37 cellular contexts compared by ENCODE assay signal in the genomic region with DNA sequence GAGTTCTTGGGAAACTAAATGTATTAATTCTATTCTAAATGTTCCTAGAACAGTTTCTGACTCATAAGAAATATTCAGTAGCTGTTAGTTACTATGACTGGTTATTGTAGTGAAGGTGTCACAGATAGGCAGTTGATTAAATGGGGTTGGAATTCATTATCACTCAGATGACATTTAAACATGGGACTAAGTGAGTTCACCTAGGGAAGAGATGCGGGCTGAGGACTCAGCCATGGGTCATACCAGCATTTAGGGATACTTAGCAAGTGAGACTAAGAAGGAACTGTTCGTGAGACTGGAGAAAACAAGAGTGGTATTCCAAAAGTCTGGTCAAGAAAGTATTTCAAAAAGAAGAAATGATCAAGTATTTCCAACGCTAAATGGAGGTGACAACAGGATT.
"Had no signal": no experiment of that assay in that cellular context is flagged by ENCODE, and none has a peak within 500 bp of the region (broad histone marks: within the 10 kb centered on the region; RNA-seq: fewer than 3 reads in every experiment).

No MANE protein-coding gene starts in this region.

- H3K27me3 Mint-ChIP-seq: activated naive CD4-positive, alpha-beta T cell treated with anti-CD3 and anti-CD28 coated beads, Interleukin-2, amount 10 ng/mL, durations not matched to agents 7 days and 5 days; activated naive CD4-positive, alpha-beta T cell treated with anti-CD3 and anti-CD28 coated beads, Interleukin-2, amount 50 U/mL, for 24 hours; activated naive CD8-positive, alpha-beta T cell; activated naive CD8-positive, alpha-beta T cell treated with anti-CD3 and anti-CD28 coated beads for 36 hours; activated naive CD8-positive, alpha-beta T cell treated with anti-CD3 and anti-CD28 coated beads, Interleukin-2, amount 10 ng/mL, durations not matched to agents 7 days and 5 days; activated naive CD8-positive, alpha-beta T cell treated with anti-CD3 and anti-CD28 coated beads, Interleukin-2, amount 50 U/mL, for 24 hours; activated T-cell treated with anti-CD3 and anti-CD28 coated beads, Interleukin-2, amount 50 U/mL, for 24 hours; activated T-helper 17 cell treated with anti-CD3 and anti-CD28 coated beads, Interleukin-2, amount 50 U/mL, for 72 hours; brain; central memory CD8-positive, alpha-beta T cell had no signal

- H3K36me3 ChIP-seq: adrenal gland, ascending aorta, brain microvascular endothelial cell, breast epithelium, cardiac muscle cell had no signal

- H3K4me3 ChIP-seq: adrenal gland, ascending aorta, body of pancreas, breast epithelium, cardiac muscle cell had no signal

- H3K27me3 ChIP-seq: adrenal gland, ascending aorta, body of pancreas, brain microvascular endothelial cell, breast epithelium, cardiac muscle cell had no signal

- H3K27ac ChIP-seq: adrenal gland, ascending aorta, body of pancreas, brain microvascular endothelial cell, breast epithelium, cardiac muscle cell had no signal

- H3K27ac Mint-ChIP-seq: activated naive CD4-positive, alpha-beta T cell treated with anti-CD3 and anti-CD28 coated beads for 36 hours; activated naive CD4-positive, alpha-beta T cell treated with anti-CD3 and anti-CD28 coated beads, Interleukin-2, amount 10 ng/mL, durations not matched to agents 7 days and 5 days; activated naive CD4-positive, alpha-beta T cell treated with anti-CD3 and anti-CD28 coated beads, Interleukin-2, amount 50 U/mL, for 24 hours; activated naive CD4-positive, alpha-beta T cell treated with anti-CD3 and anti-CD28 coated beads, Interleukin-2, amount 50 U/mL, for 72 hours; activated naive CD8-positive, alpha-beta T cell; activated naive CD8-positive, alpha-beta T cell treated with anti-CD3 and anti-CD28 coated beads for 36 hours; activated naive CD8-positive, alpha-beta T cell treated with anti-CD3 and anti-CD28 coated beads, Interleukin-2, amount 10 ng/mL, durations not matched to agents 7 days and 5 days; activated naive CD8-positive, alpha-beta T cell treated with anti-CD3 and anti-CD28 coated beads, Interleukin-2, amount 50 U/mL, for 24 hours; activated T-cell treated with anti-CD3 and anti-CD28 coated beads, Interleukin-2, amount 50 U/mL, for 24 hours; activated T-helper 1 cell treated with anti-CD3 and anti-CD28 coated beads, Interleukin-12 subunit alpha, Interleukin-12 subunit beta, Interleukin-2, Interleukin-4 antibody, amounts not matched to agents 30 ng/mL and 10 ng/mL and 1 ng/mL, durations not matched to agents 14 hours and 24 hours and 36 hours; activated T-helper 17 cell treated with anti-CD3 and anti-CD28 coated beads, Interleukin-2, amount 50 U/mL, for 72 hours; activated T-helper 2 cell treated with anti-CD3 and anti-CD28 coated beads, Interferon-gamma antibody, Interleukin-2, Interleukin-4, amounts not matched to agents 10 μg/mL and 5 μg/mL and 100 μg/mL, durations not matched to agents 14 hours and 24 hours and 36 hours; brain had no signal

- DNase-seq: activated effector memory CD4-positive, alpha-beta T cell treated with anti-CD3 and anti-CD28 coated beads, Interleukin-2, amount 50 U/mL, for 16 hours; activated effector memory CD4-positive, alpha-beta T cell treated with Interleukin-2 at 50 U/mL for 16 hours; activated gamma-delta T cell; activated gamma-delta T cell treated with Interleukin-2 at 50 U/mL for 16 hours; activated naive CD4-positive, alpha-beta T cell; activated naive CD4-positive, alpha-beta T cell treated with anti-CD3 and anti-CD28 coated beads for 36 hours; activated naive CD4-positive, alpha-beta T cell treated with anti-CD3 and anti-CD28 coated beads, Interleukin-2, amount 10 ng/mL, durations not matched to agents 7 days and 5 days; activated naive CD4-positive, alpha-beta T cell treated with anti-CD3 and anti-CD28 coated beads, Interleukin-2, amount 50 U/mL, for 16 hours; activated naive CD4-positive, alpha-beta T cell treated with Interleukin-2 at 50 U/mL for 16 hours; activated naive CD8-positive, alpha-beta T cell treated with anti-CD3 and anti-CD28 coated beads for 36 hours; activated naive CD8-positive, alpha-beta T cell treated with anti-CD3 and anti-CD28 coated beads, Interleukin-2, amount 10 ng/mL, durations not matched to agents 7 days and 5 days; activated naive CD8-positive, alpha-beta T cell treated with anti-CD3 and anti-CD28 coated beads, Interleukin-2, amount 50 U/mL, for 24 hours; activated T-cell treated with anti-CD3 and anti-CD28 coated beads for 4 hours; activated T-cell treated with anti-CD3 and anti-CD28 coated beads, Interleukin-2, amount 50 U/mL, for 1 hour; activated T-cell treated with anti-CD3 and anti-CD28 coated beads, Interleukin-2, amount 50 U/mL, for 24 hours; activated T-cell treated with anti-CD3 and anti-CD28 coated beads, Interleukin-2, amount 50 U/mL, for 4 hours; adrenal gland; amniotic stem cell; amygdala; anterior cingulate cortex; aorta; body of pancreas; brain microvascular endothelial cell; caudate nucleus; central memory CD4-positive, alpha-beta T cell; cerebellar nuclear complex had no signal

- ATAC-seq: activated naive CD4-positive, alpha-beta T cell treated with anti-CD3 and anti-CD28 coated beads, Interleukin-2, amount 50 U/mL, for 72 hours; activated naive CD8-positive, alpha-beta T cell treated with anti-CD3 and anti-CD28 coated beads, Interleukin-2, amount 50 U/mL, for 24 hours; activated T-cell treated with anti-CD3 and anti-CD28 coated beads, Interleukin-2, amount 50 U/mL, for 4 hours; activated T-helper 17 cell treated with anti-CD3 and anti-CD28 coated beads, Interleukin-2, amount 50 U/mL, for 72 hours; body of pancreas had no signal

- H3K4me1 Mint-ChIP-seq: activated naive CD4-positive, alpha-beta T cell treated with anti-CD3 and anti-CD28 coated beads, Interleukin-2, amount 10 ng/mL, durations not matched to agents 7 days and 5 days; activated naive CD4-positive, alpha-beta T cell treated with anti-CD3 and anti-CD28 coated beads, Interleukin-2, amount 50 U/mL, for 24 hours; activated naive CD8-positive, alpha-beta T cell treated with anti-CD3 and anti-CD28 coated beads for 36 hours; activated naive CD8-positive, alpha-beta T cell treated with anti-CD3 and anti-CD28 coated beads, Interleukin-2, amount 10 ng/mL, durations not matched to agents 7 days and 5 days; activated naive CD8-positive, alpha-beta T cell treated with anti-CD3 and anti-CD28 coated beads, Interleukin-2, amount 50 U/mL, for 24 hours; activated T-helper 17 cell treated with anti-CD3 and anti-CD28 coated beads, Interleukin-2, amount 50 U/mL, for 72 hours; brain; central memory CD8-positive, alpha-beta T cell had no signal

- H3K4me1 ChIP-seq: adrenal gland, ascending aorta, body of pancreas, breast epithelium had no signal

- H3K9me3 Mint-ChIP-seq: activated naive CD4-positive, alpha-beta T cell treated with anti-CD3 and anti-CD28 coated beads, Interleukin-2, amount 10 ng/mL, durations not matched to agents 7 days and 5 days; activated naive CD8-positive, alpha-beta T cell treated with anti-CD3 and anti-CD28 coated beads, Interleukin-2, amount 10 ng/mL, durations not matched to agents 7 days and 5 days; activated T-helper 1 cell treated with anti-CD3 and anti-CD28 coated beads, Interleukin-12 subunit alpha, Interleukin-12 subunit beta, Interleukin-2, Interleukin-4 antibody, amounts not matched to agents 30 ng/mL and 10 ng/mL and 1 ng/mL, durations not matched to agents 14 hours and 24 hours and 36 hours; brain had no signal

- H3K9me3 ChIP-seq: adrenal gland, ascending aorta, body of pancreas, breast epithelium had no signal

- H3K36me3 Mint-ChIP-seq: activated naive CD4-positive, alpha-beta T cell treated with anti-CD3 and anti-CD28 coated beads, Interleukin-2, amount 10 ng/mL, durations not matched to agents 7 days and 5 days; activated naive CD4-positive, alpha-beta T cell treated with anti-CD3 and anti-CD28 coated beads, Interleukin-2, amount 50 U/mL, for 24 hours; activated naive CD4-positive, alpha-beta T cell treated with anti-CD3 and anti-CD28 coated beads, Interleukin-2, amount 50 U/mL, for 72 hours; activated naive CD8-positive, alpha-beta T cell; activated naive CD8-positive, alpha-beta T cell treated with anti-CD3 and anti-CD28 coated beads for 36 hours; activated naive CD8-positive, alpha-beta T cell treated with anti-CD3 and anti-CD28 coated beads, Interleukin-2, amount 10 ng/mL, durations not matched to agents 7 days and 5 days; brain had no signal

- H3K4me3 Mint-ChIP-seq: activated naive CD4-positive, alpha-beta T cell treated with anti-CD3 and anti-CD28 coated beads for 36 hours; activated naive CD4-positive, alpha-beta T cell treated with anti-CD3 and anti-CD28 coated beads, Interleukin-2, amount 10 ng/mL, durations not matched to agents 7 days and 5 days; activated naive CD4-positive, alpha-beta T cell treated with anti-CD3 and anti-CD28 coated beads, Interleukin-2, amount 50 U/mL, for 24 hours; activated naive CD8-positive, alpha-beta T cell; activated naive CD8-positive, alpha-beta T cell treated with anti-CD3 and anti-CD28 coated beads for 36 hours; activated naive CD8-positive, alpha-beta T cell treated with anti-CD3 and anti-CD28 coated beads, Interleukin-2, amount 10 ng/mL, durations not matched to agents 7 days and 5 days; activated naive CD8-positive, alpha-beta T cell treated with anti-CD3 and anti-CD28 coated beads, Interleukin-2, amount 50 U/mL, for 24 hours; activated T-cell treated with anti-CD3 and anti-CD28 coated beads, Interleukin-2, amount 50 U/mL, for 24 hours; activated T-cell treated with anti-CD3 and anti-CD28 coated beads, Interleukin-2, amount 50 U/mL, for 4 hours; activated T-helper 1 cell treated with anti-CD3 and anti-CD28 coated beads, Interleukin-12 subunit alpha, Interleukin-12 subunit beta, Interleukin-2, Interleukin-4 antibody, amounts not matched to agents 30 ng/mL and 10 ng/mL and 1 ng/mL, durations not matched to agents 14 hours and 24 hours and 36 hours; activated T-helper 17 cell treated with anti-CD3 and anti-CD28 coated beads, Interleukin-2, amount 50 U/mL, for 72 hours; brain; central memory CD8-positive, alpha-beta T cell had no signal
